8 cellular contexts compared by ENCODE assay signal in the genomic region with DNA sequence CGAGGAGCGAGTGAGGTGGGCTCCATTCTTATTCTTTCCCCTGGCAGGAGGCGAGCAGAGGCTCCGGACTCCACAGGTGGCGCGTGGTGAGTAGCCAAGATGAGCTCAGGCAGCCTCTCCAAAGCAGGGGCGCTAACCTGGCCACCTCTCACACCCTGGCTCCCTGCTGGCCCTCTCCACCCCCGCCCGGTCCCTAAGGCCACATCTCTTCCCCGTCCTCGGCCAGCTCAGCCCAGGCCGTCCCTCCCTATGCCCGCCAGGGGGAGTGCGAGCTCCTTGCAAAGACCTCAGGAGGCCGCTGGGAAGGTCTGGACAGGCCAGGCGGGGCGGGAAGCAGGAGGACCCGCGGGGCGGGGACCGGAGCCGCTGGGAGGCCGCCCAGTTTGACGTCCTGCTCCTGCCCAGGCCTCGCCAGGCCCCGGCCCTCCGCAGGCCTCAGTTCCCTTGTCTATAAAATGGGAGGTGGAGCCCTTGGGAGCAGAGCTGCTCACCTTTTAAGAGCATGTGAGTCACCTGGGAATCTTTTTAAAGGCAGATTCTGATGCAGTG. TPM values are rescaled to one million over a fixed set of nuclear protein-coding genes. Genes with fewer than 3 reads are reported as not detected.
DNase-seq lines count a peak whose midpoint lies in the region; ATAC-seq and TF ChIP-seq lines count a peak whose summit lies in the region.

No MANE protein-coding gene starts in this region.

- POLR2A ChIA-PET in MCF 10A (lab: Yijun Ruan, JAX), result interaction anchor here (0.6 to 1.5 kb wide), 12 partner anchors 10 to 579 kb away, joined by 3 to 6 read pairs (median 3); no protein-coding TSS in a partner anchor

- H3K36me3 Mint-ChIP-seq in MCF 10A (ENCODE audit: insufficient read depth, unreplicated experiment), result no peaks in the 10 kb centered on the region

- no peaks in the 10 kb centered on the region for H3K27me3 Mint-ChIP-seq in MCF 10A (ENCODE audit: insufficient read depth, unreplicated experiment)

- peak; percentile 87 for DNase-seq in GM12865 (ENCODE audit: low read depth)
- peak; percentile 33 for DNase-seq in NCI-H2081 treated with DMSO at 0.1 percent for 48 hours (lab: John Stamatoyannopoulos, UW)
- peak; percentile 90 for DNase-seq in UCSD-AML1 (lab: John Stamatoyannopoulos, UW; ENCODE audit: unreplicated experiment)
- peak; percentile 97 for DNase-seq in MCF 10A (ENCODE audit: unreplicated experiment)
- peak; percentile 91 for DNase-seq in iris pigment epithelial cell (ENCODE audit: low read depth)
- peak; percentile 56 to 70 (median 60) for DNase-seq in stimulated activated CD4-positive, alpha-beta T cell treated with anti-CD3 and anti-CD28 coated beads, Interleukin-12 subunit alpha, Interleukin-12 subunit beta, amount 100 ng/mL, for 48 hours (ENCODE audit: low read depth in 2 of 3, low spot score in 1 of 3)

- H3K27ac Mint-ChIP-seq in MCF 10A (ENCODE audit: low read depth, unreplicated experiment), result peak overlapping the region; percentile 19

- H3K4me3 Mint-ChIP-seq in MCF 10A (ENCODE audit: unreplicated experiment), result peak overlapping the region; percentile 33

- no peaks in the 10 kb centered on the region for H3K9me3 Mint-ChIP-seq in MCF 10A (ENCODE audit: unreplicated experiment)

- CTCF ChIA-PET in MCF 10A (lab: Yijun Ruan, JAX), result interaction anchor here (0.5 to 6.4 kb wide), 86 partner anchors 9 to 1403 kb away, joined by 3 to 59 read pairs (median 4); no protein-coding TSS in a partner anchor

- intact Hi-C loops in MCF 10A (cut with micrococcal nuclease), result loop anchor here (1.0 to 10.0 kb wide), 6 partner anchors 141 to 577 kb away; a partner anchor contains a TSS

- ATAC-seq in HG02870 (IDR thresholded peaks at IDR 0.05; ENCODE audit: unreplicated experiment) (peak; percentile 92), HG03025 (IDR thresholded peaks at IDR 0.05; ENCODE audit: low FRiP score, unreplicated experiment) (no peak)

- peak; percentile 96 for TF ChIP-seq CTCF in GM12865 (IDR thresholded peaks at IDR 0.05; ENCODE audit: insufficient read depth, low read depth, low read length, missing control alignments)
- TF ChIP-seq CTCF in MCF 10A (IDR thresholded peaks at IDR 0.05; ENCODE audit: unreplicated experiment), result peak; percentile 96

- H3K4me3 ChIP-seq in GM12865 (ENCODE audit: low read depth, low read length), result no peak overlapping the region

- H3K4me1 Mint-ChIP-seq in MCF 10A (ENCODE audit: insufficient read depth, unreplicated experiment), result no peaks in the 10 kb centered on the region

- no TSS peak for BruUV-seq in MCF 10A (replicated peaks; lab: Mats Ljungman, UMichigan)

RNA-seq across cellular contexts. Expression of a gene that starts 46.3 kb away (rescaled TPM):
- total RNA-seq in MCF 10A (2022), result not detected in 2 replicates

Comparison
In these comparisons a context has a peak if more than half of its experiments do, and no peak if none do; other contexts are left out.
1. DNase-seq: peak in every context shown above with its lines; median percentile 97 in MCF 10A; 91 in iris pigment epithelial cell; 90 in UCSD-AML1; 87 in GM12865; 60 in stimulated activated CD4-positive, alpha-beta T cell treated with anti-CD3 and anti-CD28 coated beads, Interleukin-12 subunit alpha, Interleukin-12 subunit beta, amount 100 ng/mL, for 48 hours; 33 in NCI-H2081 treated with DMSO at 0.1 percent for 48 hours.